Comparison of ENCODE assay signal across 1 cellular context in the genomic region with DNA sequence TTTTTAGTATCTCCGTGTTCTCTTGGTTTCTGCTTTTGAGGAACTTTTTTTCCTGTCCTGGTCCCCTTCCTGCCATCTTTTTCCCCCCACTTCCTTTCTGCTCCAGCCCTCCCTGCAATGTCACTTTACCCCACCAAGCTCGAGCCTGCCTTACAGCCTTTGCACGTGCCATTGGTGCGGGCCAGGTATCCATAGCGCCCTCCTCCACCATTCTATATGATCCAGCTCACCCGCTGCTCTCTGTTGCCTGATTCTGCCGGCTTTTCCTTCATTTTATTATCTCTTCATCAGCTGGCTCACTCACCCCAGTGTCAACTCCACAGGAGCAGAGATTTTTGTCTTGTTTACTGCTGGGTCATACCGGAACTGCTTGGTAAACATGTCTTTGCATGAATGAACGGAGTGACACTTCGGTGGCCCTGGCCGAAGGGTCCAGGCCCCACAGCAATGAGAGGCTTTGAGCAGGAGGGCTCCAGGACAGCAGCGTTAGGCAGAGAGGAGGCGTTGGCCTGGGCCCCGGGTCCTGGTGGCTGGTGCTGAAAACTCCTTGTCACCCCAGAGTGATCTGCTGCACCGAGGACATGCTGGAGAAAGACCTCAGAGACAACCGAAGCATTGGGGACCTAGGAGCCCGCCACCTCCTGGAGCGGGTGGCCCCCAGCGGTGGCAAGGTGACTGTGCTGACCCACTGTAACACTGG.
TF ChIP-seq lines count a peak whose summit lies in the region.

No MANE protein-coding gene starts in this region.

TF ChIP-seq in HepG2, 621 proteins besides CTCF, POLR2A, EP300 and RAD21 (continues in another document):
- TF ChIP-seq MAFK (conservative IDR thresholded peaks at IDR 0.05 in 1 of 2, IDR thresholded peaks at IDR 0.05 in 1 of 2; ENCODE audit: low read length in 2 of 2) (0 out of 4 replicates have a peak, but pooled peaks of 1 of the 2 experiments have one; percentile 7), ZNF232 (CRISPR knock-in tag; IDR thresholded peaks at IDR 0.05; ENCODE audit: borderline replicate concordance) (no peak), ZNF432 (CRISPR knock-in tag; IDR thresholded peaks at IDR 0.05; ENCODE audit: borderline replicate concordance) (no peak), ZNF160 (CRISPR knock-in tag; IDR thresholded peaks at IDR 0.05) (no peak), KLF16 (CRISPR knock-in tag; IDR thresholded peaks at IDR 0.05) (no peak), GFI1 (CRISPR knock-in tag; IDR thresholded peaks at IDR 0.05; ENCODE audit: borderline replicate concordance) (peak; percentile 76), MTA3 (CRISPR knock-in tag; IDR thresholded peaks at IDR 0.05) (no peak), ZNF350 (CRISPR knock-in tag; IDR thresholded peaks at IDR 0.05; ENCODE audit: borderline replicate concordance, low read depth) (peak; percentile 68), ZNF841 (CRISPR knock-in tag; IDR thresholded peaks at IDR 0.05; ENCODE audit: borderline replicate concordance) (no peak), ZNF775 (CRISPR knock-in tag; IDR thresholded peaks at IDR 0.05; ENCODE audit: borderline replicate concordance) (no peak), RFX5 (IDR thresholded peaks at IDR 0.05; ENCODE audit: low read depth, low read length) (no peak), SRSF9 (IDR thresholded peaks at IDR 0.05; ENCODE audit: borderline replicate concordance, insufficient read depth, low read depth, low read length, poor library complexity, severe bottlenecking) (no peak), PAXIP1 (CRISPR knock-in tag; conservative IDR thresholded peaks at IDR 0.05) (peak; percentile 42; the same call in 1 of the 2 replicates), ZNF644 (CRISPR knock-in tag; IDR thresholded peaks at IDR 0.05; ENCODE audit: low read depth) (no peak), NPAS2 (CRISPR knock-in tag; IDR thresholded peaks at IDR 0.05; ENCODE audit: borderline replicate concordance) (no peak), ZFP91 (CRISPR knock-in tag; IDR thresholded peaks at IDR 0.05; ENCODE audit: borderline replicate concordance) (peak; percentile 40; the same call in 1 of the 2 replicates), MAX (IDR thresholded peaks at IDR 0.05) (peak; percentile 53), SP140L (CRISPR knock-in tag; IDR thresholded peaks at IDR 0.05; ENCODE audit: borderline replicate concordance) (no peak), ZKSCAN8 (CRISPR knock-in tag; IDR thresholded peaks at IDR 0.05; ENCODE audit: borderline replicate concordance) (no peak), ZNF598 (CRISPR knock-in tag; IDR thresholded peaks at IDR 0.05; ENCODE audit: borderline replicate concordance) (no peak), ZNF24 (IDR thresholded peaks at IDR 0.05) (no peak), FOXK1 (CRISPR knock-in tag; IDR thresholded peaks at IDR 0.05; ENCODE audit: borderline replicate concordance, low read depth) (peak; percentile 67; the same call in 1 of the 2 replicates), ZNF652 (CRISPR knock-in tag; IDR thresholded peaks at IDR 0.05; ENCODE audit: borderline replicate concordance, low read depth) (no peak), FOXP1 (IDR thresholded peaks at IDR 0.05) (peak; percentile 94), FOXP1 (CRISPR knock-in tag; IDR thresholded peaks at IDR 0.05) (peak; percentile 96), ZNF264 (CRISPR knock-in tag; IDR thresholded peaks at IDR 0.05) (no peak), MYC (CRISPR knock-in tag; IDR thresholded peaks at IDR 0.05; ENCODE audit: borderline replicate concordance) (0 out of 2 replicates have a peak, but pooled peaks have one; percentile 22), ATF6 (CRISPR knock-in tag; conservative IDR thresholded peaks at IDR 0.05) (no peak), CSRNP2 (CRISPR knock-in tag; conservative IDR thresholded peaks at IDR 0.05; ENCODE audit: low read depth) (no peak), AKNA (CRISPR knock-in tag; IDR thresholded peaks at IDR 0.05; ENCODE audit: borderline replicate concordance) (no peak), CHCHD3 (CRISPR knock-in tag; IDR thresholded peaks at IDR 0.05) (no peak), ZNF12 (CRISPR knock-in tag; IDR thresholded peaks at IDR 0.05) (no peak), ZNF720 (CRISPR knock-in tag; IDR thresholded peaks at IDR 0.05) (no peak)
- TF ChIP-seq, protein P1, sequence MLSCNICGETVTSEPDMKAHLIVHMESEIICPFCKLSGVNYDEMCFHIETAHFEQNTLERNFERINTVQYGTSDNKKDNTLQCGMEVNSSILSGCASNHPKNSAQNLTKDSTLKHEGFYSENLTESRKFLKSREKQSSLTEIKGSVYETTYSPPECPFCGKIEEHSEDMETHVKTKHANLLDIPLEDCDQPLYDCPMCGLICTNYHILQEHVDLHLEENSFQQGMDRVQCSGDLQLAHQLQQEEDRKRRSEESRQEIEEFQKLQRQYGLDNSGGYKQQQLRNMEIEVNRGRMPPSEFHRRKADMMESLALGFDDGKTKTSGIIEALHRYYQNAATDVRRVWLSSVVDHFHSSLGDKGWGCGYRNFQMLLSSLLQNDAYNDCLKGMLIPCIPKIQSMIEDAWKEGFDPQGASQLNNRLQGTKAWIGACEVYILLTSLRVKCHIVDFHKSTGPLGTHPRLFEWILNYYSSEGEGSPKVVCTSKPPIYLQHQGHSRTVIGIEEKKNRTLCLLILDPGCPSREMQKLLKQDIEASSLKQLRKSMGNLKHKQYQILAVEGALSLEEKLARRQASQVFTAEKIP (CRISPR knock-in tag; IDR thresholded peaks at IDR 0.05; ENCODE audit: borderline replicate concordance) = no peak
- TF ChIP-seq, protein P2, sequence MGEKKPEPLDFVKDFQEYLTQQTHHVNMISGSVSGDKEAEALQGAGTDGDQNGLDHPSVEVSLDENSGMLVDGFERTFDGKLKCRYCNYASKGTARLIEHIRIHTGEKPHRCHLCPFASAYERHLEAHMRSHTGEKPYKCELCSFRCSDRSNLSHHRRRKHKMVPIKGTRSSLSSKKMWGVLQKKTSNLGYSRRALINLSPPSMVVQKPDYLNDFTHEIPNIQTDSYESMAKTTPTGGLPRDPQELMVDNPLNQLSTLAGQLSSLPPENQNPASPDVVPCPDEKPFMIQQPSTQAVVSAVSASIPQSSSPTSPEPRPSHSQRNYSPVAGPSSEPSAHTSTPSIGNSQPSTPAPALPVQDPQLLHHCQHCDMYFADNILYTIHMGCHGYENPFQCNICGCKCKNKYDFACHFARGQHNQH (CRISPR knock-in tag; IDR thresholded peaks at IDR 0.05) = no peak
- TF ChIP-seq, protein P3, sequence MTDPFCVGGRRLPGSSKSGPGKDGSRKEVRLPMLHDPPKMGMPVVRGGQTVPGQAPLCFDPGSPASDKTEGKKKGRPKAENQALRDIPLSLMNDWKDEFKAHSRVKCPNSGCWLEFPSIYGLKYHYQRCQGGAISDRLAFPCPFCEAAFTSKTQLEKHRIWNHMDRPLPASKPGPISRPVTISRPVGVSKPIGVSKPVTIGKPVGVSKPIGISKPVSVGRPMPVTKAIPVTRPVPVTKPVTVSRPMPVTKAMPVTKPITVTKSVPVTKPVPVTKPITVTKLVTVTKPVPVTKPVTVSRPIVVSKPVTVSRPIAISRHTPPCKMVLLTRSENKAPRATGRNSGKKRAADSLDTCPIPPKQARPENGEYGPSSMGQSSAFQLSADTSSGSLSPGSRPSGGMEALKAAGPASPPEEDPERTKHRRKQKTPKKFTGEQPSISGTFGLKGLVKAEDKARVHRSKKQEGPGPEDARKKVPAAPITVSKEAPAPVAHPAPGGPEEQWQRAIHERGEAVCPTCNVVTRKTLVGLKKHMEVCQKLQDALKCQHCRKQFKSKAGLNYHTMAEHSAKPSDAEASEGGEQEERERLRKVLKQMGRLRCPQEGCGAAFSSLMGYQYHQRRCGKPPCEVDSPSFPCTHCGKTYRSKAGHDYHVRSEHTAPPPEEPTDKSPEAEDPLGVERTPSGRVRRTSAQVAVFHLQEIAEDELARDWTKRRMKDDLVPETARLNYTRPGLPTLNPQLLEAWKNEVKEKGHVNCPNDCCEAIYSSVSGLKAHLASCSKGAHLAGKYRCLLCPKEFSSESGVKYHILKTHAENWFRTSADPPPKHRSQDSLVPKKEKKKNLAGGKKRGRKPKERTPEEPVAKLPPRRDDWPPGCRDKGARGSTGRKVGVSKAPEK (CRISPR knock-in tag; IDR thresholded peaks at IDR 0.05; ENCODE audit: borderline replicate concordance) = no peak
